ENCODE assay signal across 22 cellular contexts in genomic region chr1:5936126-5936525, GRCh38.
"Had no signal": no experiment of that assay in that cellular context is flagged by ENCODE, and none has a peak within 500 bp of the region (broad histone marks: within the 10 kb centered on the region; RNA-seq: fewer than 3 reads in every experiment).

No MANE protein-coding gene starts in this region.

- H3K4me3 Mint-ChIP-seq: memory B cell; mesothelial cell of epicardium; naive B cell; natural killer cell treated with Interleukin-12 subunit alpha and Interleukin-12 subunit beta and Interleukin-15 and Interleukin-18, amount 100 ng/mL, for 72 hours; neural crest cell; stimulated activated naive CD8-positive, alpha-beta T cell treated with anti-CD3 and anti-CD28 coated beads, Interleukin-15, amount 100 ng/mL, for 72 hours had no signal

- H3K9me3 ChIP-seq: mucosa of descending colon, neutrophil, prostate gland, right atrium auricular region, sigmoid colon, suprapubic skin, thyroid gland had no signal

- H3K4me1 Mint-ChIP-seq: memory B cell, mesothelial cell of epicardium, naive B cell had no signal

- H3K4me3 ChIP-seq: dorsolateral prefrontal cortex, lung, mucosa of descending colon, prostate gland, right atrium auricular region, sigmoid colon, suprapubic skin, thyroid gland had no signal

- H3K36me3 Mint-ChIP-seq: natural killer cell treated with Interleukin-12 subunit alpha and Interleukin-12 subunit beta and Interleukin-15 and Interleukin-18, amount 100 ng/mL, for 72 hours had no signal

- H3K36me3 ChIP-seq: prostate gland had no signal

- H3K4me1 ChIP-seq: prostate gland, right atrium auricular region, sigmoid colon, thyroid gland had no signal

- ATAC-seq: left lobe of liver; mucosa of descending colon; natural killer cell treated with Interleukin-12 subunit alpha and Interleukin-12 subunit beta and Interleukin-15 and Interleukin-18, amount 100 ng/mL, for 72 hours; stimulated activated naive CD8-positive, alpha-beta T cell treated with anti-CD3 and anti-CD28 coated beads, Interleukin-15, amount 100 ng/mL, for 72 hours had no signal

- H3K27me3 ChIP-seq: dorsolateral prefrontal cortex, neutrophil, right atrium auricular region, sigmoid colon, suprapubic skin, thyroid gland had no signal

- H3K27ac ChIP-seq: neutrophil, prostate gland, right atrium auricular region, sigmoid colon, suprapubic skin, thyroid gland had no signal

- DNase-seq: dorsolateral prefrontal cortex; effector CD4-positive, alpha-beta T cell; kidney; mucosa of descending colon; naive B cell; sigmoid colon; stimulated activated naive CD4-positive, alpha-beta T cell; stimulated activated naive CD8-positive, alpha-beta T cell treated with anti-CD3 and anti-CD28 coated beads, Interleukin-15, amount 100 ng/mL, for 72 hours; thyroid gland; trophoblast cell had no signal

- H3K27me3 Mint-ChIP-seq: memory B cell; naive B cell; natural killer cell treated with Interleukin-12 subunit alpha and Interleukin-12 subunit beta and Interleukin-15 and Interleukin-18, amount 100 ng/mL, for 72 hours; stimulated activated naive CD8-positive, alpha-beta T cell treated with anti-CD3 and anti-CD28 coated beads, Interleukin-15, amount 100 ng/mL, for 72 hours had no signal

- H3K9me3 Mint-ChIP-seq: memory B cell; natural killer cell treated with Interleukin-12 subunit alpha and Interleukin-12 subunit beta and Interleukin-15 and Interleukin-18, amount 100 ng/mL, for 72 hours; stimulated activated naive CD8-positive, alpha-beta T cell treated with anti-CD3 and anti-CD28 coated beads, Interleukin-15, amount 100 ng/mL, for 72 hours had no signal

- H3K27ac Mint-ChIP-seq: memory B cell; mesothelial cell of epicardium; naive B cell; natural killer cell treated with Interleukin-12 subunit alpha and Interleukin-12 subunit beta and Interleukin-15 and Interleukin-18, amount 100 ng/mL, for 72 hours; stimulated activated naive CD8-positive, alpha-beta T cell treated with anti-CD3 and anti-CD28 coated beads, Interleukin-15, amount 100 ng/mL, for 72 hours had no signal

- FAIRE-seq: colon, kidney, urothelium cell line had no signal
